ENCODE assay signal across 9 cellular contexts in genomic region chr2:54899576-54900200, GRCh38.
DNase-seq lines count a peak whose midpoint lies in the region; ATAC-seq and TF ChIP-seq lines count a peak whose summit lies in the region.
"Had no signal": no experiment of that assay in that cellular context is flagged by ENCODE, and none has a peak within 500 bp of the region (broad histone marks: within the 10 kb centered on the region; RNA-seq: fewer than 3 reads in every experiment).

No MANE protein-coding gene starts in this region.

- H3K4me1 Mint-ChIP-seq in WTC11 = no peaks in the 10 kb centered on the region

- TF ChIP-seq POLR2A in tibial nerve (IDR thresholded peaks at IDR 0.05) = no peak

- H3K36me3 ChIP-seq in tibial nerve (no peaks in the 10 kb centered on the region), H7 (replicated peaks; ENCODE audit: control insufficient read depth, insufficient read depth, low read length) (no peaks in the 10 kb centered on the region)

- 83 to 84% methylated on average over 5 of the region's 5 CpGs for WGBS in tibial nerve, 2 donors

- CTCF ChIA-PET in WTC11 (lab: Charles Lee) = interaction anchor here (0.5 to 1.6 kb wide), 27 partner anchors 19 to 746 kb away, joined by 3 to 36 read pairs (median 3); partner anchors contain the start of genes EML6 and RTN4

- no peaks in the 10 kb centered on the region for H3K36me3 Mint-ChIP-seq in WTC11

- H3K4me3 Mint-ChIP-seq in WTC11 = no peak overlapping the region
- H3K4me3 Mint-ChIP-seq: T-helper 1 cell treated with Interleukin-12 subunit alpha and Interleukin-12 subunit beta and Interleukin-4 antibody, amounts not matched to agents 30 μg/mL and 1 μg/mL, for 36 hours had no signal

- H3K27me3 Mint-ChIP-seq in WTC11 (ENCODE audit: low read depth) = no peaks in the 10 kb centered on the region

- H3K27me3 ChIP-seq in tibial nerve (no peaks in the 10 kb centered on the region), H7 (ENCODE audit: control insufficient read depth, insufficient read depth, low read length) (no peaks in the 10 kb centered on the region)

- TF ChIP-seq EP300 in tibial nerve (IDR thresholded peaks at IDR 0.05) = no peak

- no peak overlapping the region for H3K27ac Mint-ChIP-seq in WTC11
- H3K27ac Mint-ChIP-seq: T-helper 1 cell treated with Interleukin-12 subunit alpha and Interleukin-12 subunit beta and Interleukin-4 antibody, amounts not matched to agents 30 μg/mL and 1 μg/mL, for 36 hours had no signal

- TF ChIP-seq CTCF in WTC11 (IDR thresholded peaks at IDR 0.05) (no peak), tibial nerve (IDR thresholded peaks at IDR 0.05) (peak; percentile 37 to 70 (median 47))

- POLR2A ChIA-PET in WTC11 (lab: Charles Lee) = interaction anchor here (0.6 kb wide), 2 partner anchors 151 to 387 kb away, joined by 3 to 4 read pairs; partner anchors contain the start of gene RTN4

- ATAC-seq in WTC11 (0 out of 2 replicates have a peak, but pooled peaks have one; percentile 34), GM18519 (IDR thresholded peaks at IDR 0.05; ENCODE audit: low FRiP score, unreplicated experiment) (no peak)

- peaks cover 15% of the 10 kb centered on the region for H3K9me3 Mint-ChIP-seq in WTC11

- peaks cover 0 to 10% (median 0%) of the 10 kb centered on the region in 4 donors for H3K9me3 ChIP-seq in tibial nerve

- H3K4me1 ChIP-seq in tibial nerve = peaks cover 0 to 3% (median 0%) of the 10 kb centered on the region in 4 donors

- H3K27ac ChIP-seq in tibial nerve = no peak overlapping the region

- peak; percentile 18 for DNase-seq in Daoy (ENCODE audit: low read depth)
- DNase-seq in Kasumi-1 (lab: John Stamatoyannopoulos, UW) = peak; percentile 52 to 53
- DNase-seq in WTC11 (ENCODE audit: low spot score) = no peak
- peak; percentile 37 for DNase-seq in hepatic stellate cell (ENCODE audit: low spot score)
- DNase-seq in tibial nerve (ENCODE audit: low spot score in 2 of 2) = no peak
- DNase-seq in amniotic stem cell (lab: John Stamatoyannopoulos, UW) = no peak
- no peak for DNase-seq in H7

- no peak overlapping the region for H3K4me3 ChIP-seq in tibial nerve
- no peak overlapping the region for H3K4me3 ChIP-seq in H7 (ENCODE audit: insufficient read depth, low read depth, low read length)

TF ChIP-seq in WTC11, 78 proteins besides CTCF, POLR2A, EP300 and RAD21:
- TF ChIP-seq CBFB (CRISPR knock-in tag; IDR thresholded peaks at IDR 0.05; ENCODE audit: low read depth) (no peak), ZNF512 (CRISPR knock-in tag; IDR thresholded peaks at IDR 0.05; ENCODE audit: borderline replicate concordance) (no peak)

Comparison
In these comparisons a context has a peak if more than half of its experiments do, and no peak if none do; other contexts are left out.
1. DNase-seq: peak in Daoy (single experiment), Kasumi-1 (2 of 2) and hepatic stellate cell (single experiment); none in WTC11 (single experiment), tibial nerve (0 of 2), amniotic stem cell (single experiment) and H7 (single experiment).